Comparison of ENCODE assay signal across 8 cellular contexts in the genomic region with DNA sequence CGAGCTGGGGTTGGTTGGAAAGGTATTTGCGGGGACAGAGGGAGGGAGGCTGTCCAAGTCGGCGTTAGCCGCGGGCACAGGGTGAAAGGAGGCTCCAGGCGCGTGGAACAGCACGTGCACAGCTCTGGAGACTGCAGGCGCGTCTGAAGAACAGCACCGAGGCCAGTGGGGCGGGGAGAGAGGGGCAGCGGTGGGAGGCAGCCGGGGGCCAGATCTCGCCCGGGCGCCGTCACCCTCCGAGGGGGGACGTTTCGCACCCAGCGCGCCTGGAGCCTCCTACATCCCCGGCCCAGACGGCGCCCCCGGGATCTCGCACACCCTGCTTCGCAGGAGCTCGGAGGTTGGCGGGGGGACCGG.
DNase-seq lines count a peak whose midpoint lies in the region; ATAC-seq and TF ChIP-seq lines count a peak whose summit lies in the region.

No MANE protein-coding gene starts in this region.

- H3K36me3 ChIP-seq in colonic mucosa, result no peaks in the 10 kb centered on the region
- H3K36me3 ChIP-seq in neuron (ENCODE audit: insufficient read depth, low read length), result no peaks in the 10 kb centered on the region

- no peak overlapping the region for H2AFZ ChIP-seq in neuron (ENCODE audit: low read depth, low read length)

- no peak for TF ChIP-seq CTCF in colonic mucosa (IDR thresholded peaks at IDR 0.05)

- H3K27me3 ChIP-seq in colonic mucosa (peaks cover 13% of the 10 kb centered on the region), neuron (ENCODE audit: insufficient read depth, low read length) (peaks cover 72% of the 10 kb centered on the region)

- H3K4me1 ChIP-seq in colonic mucosa, result peaks cover 3% of the 10 kb centered on the region
- H3K4me1 ChIP-seq in neuron (ENCODE audit: insufficient read depth, low read length), result peaks cover 19% of the 10 kb centered on the region

- DNase-seq in colonic mucosa (no peak), DMS79 treated with DMSO at 0.1 percent for 48 hours (lab: John Stamatoyannopoulos, UW) (no peak), left colon (no peak), KBM-7 (no peak)
- DNase-seq in activated effector memory CD4-positive, alpha-beta T cell treated with anti-CD3 and anti-CD28 coated beads, Interleukin-2, amount 50 U/mL, for 16 hours, result no peak

- peak; percentile 9 for ATAC-seq in GM18502 (IDR thresholded peaks at IDR 0.05; ENCODE audit: poor library complexity, unreplicated experiment)
- ATAC-seq in HG03571 (IDR thresholded peaks at IDR 0.05; ENCODE audit: unreplicated experiment), result peak; percentile 5
- no peak for ATAC-seq in left colon

- peak overlapping the region in 1 of 2 donors; percentile 87 for H3K9ac ChIP-seq in colonic mucosa (ENCODE audit: low read depth in 2 of 2, low read length in 2 of 2)

- H3K9me3 ChIP-seq in colonic mucosa, result no peaks in the 10 kb centered on the region
- peaks cover 2% of the 10 kb centered on the region for H3K9me3 ChIP-seq in neuron (ENCODE audit: low read length)

- in situ Hi-C loops in KBM-7 (cut with MboI; ENCODE audit: low pct_unique_long_range_greater_than_20kb, low sequenced_read_pairs), result loop anchor here (25.0 kb wide), 1 partner anchor 479 kb away; no protein-coding TSS in a partner anchor

- H3K27ac ChIP-seq in colonic mucosa, result no peak overlapping the region

- intact Hi-C loops in colonic mucosa (cut with DNase I), result no loop called here
- intact Hi-C loops in left colon (cut with DNase I, micrococcal nuclease), result no loop called here

- H3K4me3 ChIP-seq in colonic mucosa, result peak overlapping the region; percentile 66
- H3K4me3 ChIP-seq in neuron (ENCODE audit: low read length), result peak overlapping the region; percentile 31
